Comparison of ENCODE assay signal across 24 cellular contexts in the genomic region with DNA sequence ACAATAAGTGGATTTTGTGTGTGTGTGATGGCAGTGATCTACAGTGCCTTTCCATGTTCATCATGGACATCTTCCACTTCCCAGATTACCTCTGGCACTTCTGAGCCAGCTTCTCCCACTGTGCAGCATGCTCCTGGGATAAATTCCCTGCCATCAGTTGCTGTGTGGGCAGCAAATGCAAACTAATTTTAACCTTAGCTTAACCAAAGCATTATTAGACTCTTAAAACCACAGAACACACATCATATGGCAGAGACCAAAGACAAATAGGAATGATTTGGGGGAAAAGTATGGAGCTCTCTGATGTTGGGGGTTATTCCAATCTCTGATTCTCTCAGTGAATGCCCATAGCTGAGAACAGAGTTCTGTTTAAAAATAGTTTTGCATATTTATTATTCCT.
"Had no signal": no experiment of that assay in that cellular context is flagged by ENCODE, and none has a peak within 500 bp of the region (broad histone marks: within the 10 kb centered on the region; RNA-seq: fewer than 3 reads in every experiment).

No MANE protein-coding gene starts in this region.

- H3K9ac ChIP-seq: neural progenitor cell had no signal

- H3K36me3 ChIP-seq: left ventricle myocardium inferior, neural progenitor cell, neutrophil, ovary, spleen, suprapubic skin, thoracic aorta, tibial artery, upper lobe of right lung had no signal

- H3K4me3 ChIP-seq: left ventricle myocardium inferior, lung, neural progenitor cell, ovary, spleen, suprapubic skin, thoracic aorta, tibial artery, upper lobe of right lung had no signal

- H3K27me3 ChIP-seq: neural progenitor cell, neutrophil, ovary, spleen, suprapubic skin, tibial artery, upper lobe of right lung had no signal

- H3K27ac ChIP-seq: left ventricle myocardium inferior, neural progenitor cell, neutrophil, ovary, spleen, suprapubic skin, thoracic aorta, tibial artery, upper lobe of right lung had no signal

- H2AFZ ChIP-seq: neural progenitor cell had no signal

- ATAC-seq: left colon; naive thymus-derived CD8-positive, alpha-beta T cell; right cardiac atrium; sciatic nerve; stimulated activated effector memory CD8-positive, alpha-beta T cell treated with anti-CD3 and anti-CD28 coated beads, Interleukin-12 subunit alpha, Interleukin-12 subunit beta, amount 100 ng/mL, for 72 hours; upper lobe of right lung had no signal

- H3K9me3 ChIP-seq: left ventricle myocardium inferior, neutrophil, ovary, spleen, suprapubic skin, thoracic aorta, tibial artery, upper lobe of right lung had no signal

- H3K4me1 ChIP-seq: neural progenitor cell, spleen, suprapubic skin, tibial artery, upper lobe of right lung had no signal

- DNase-seq: immature natural killer cell; kidney; left colon; left ventricle myocardium inferior; mesendoderm; naive thymus-derived CD8-positive, alpha-beta T cell; nephron progenitor cell; occipital lobe; ovary; right cardiac atrium; small intestine; spleen; stimulated activated CD4-positive, alpha-beta T cell treated with anti-CD3 and anti-CD28 coated beads, Interleukin-4, amount 100 ng/mL, for 24 hours; stimulated activated naive CD4-positive, alpha-beta T cell; tibial artery; trophoblast cell; upper lobe of right lung had no signal

- H3K4me2 ChIP-seq: neural progenitor cell had no signal
